Comparison of ENCODE assay signal across 8 cellular contexts in genomic region chr7:149147730-149148653, GRCh38. TPM values are rescaled to one million over a fixed set of nuclear protein-coding genes. Genes with fewer than 3 reads are reported as not detected.
A peak's percentile ranks its signal among the peaks of the same experiment; 100 is the strongest.
DNase-seq lines count a peak whose midpoint lies in the region; ATAC-seq and TF ChIP-seq lines count a peak whose summit lies in the region.

No MANE protein-coding gene starts in this region.

- H3K4me3 ChIP-seq in astrocyte of the cerebellum (ENCODE audit: low read depth, low read length) (peak overlapping the region; percentile 80), retinal pigment epithelial cell (ENCODE audit: low read length) (peak overlapping the region; percentile 63)

- ATAC-seq in GM21390 (IDR thresholded peaks at IDR 0.05; ENCODE audit: unreplicated experiment): peak; percentile 32
- peak; percentile 51 for ATAC-seq in T-helper 17 cell

- H3K9me3 ChIP-seq in T-helper 17 cell (ENCODE audit: control insufficient read depth, low read length, poor library complexity, severe bottlenecking): no peaks in the 10 kb centered on the region

- in situ Hi-C loops in astrocyte of the cerebellum (cut with HindIII; ENCODE audit: low sequenced_read_pairs): no loop called here

- H3K27me3 Mint-ChIP-seq in T-helper 17 cell: no peaks in the 10 kb centered on the region

- DNase-seq in DMS114 treated with DMSO at 0.1 percent for 48 hours (lab: John Stamatoyannopoulos, UW; ENCODE audit: unreplicated experiment) (peak; percentile 17), HT1080 (ENCODE audit: low read depth) (peak; percentile 22), T-helper 17 cell (peak; percentile 60 to 64 (median 60)), astrocyte of the cerebellum (ENCODE audit: low read depth) (no peak), hippocampal formation (lab: John Stamatoyannopoulos, UW) (peak; percentile 5 to 45), retinal pigment epithelial cell (ENCODE audit: low read depth) (no peak), DMS153 treated with DMSO at 0.1 percent for 48 hours (lab: John Stamatoyannopoulos, UW; ENCODE audit: unreplicated experiment) (no peak)

- H3K4me3 Mint-ChIP-seq in T-helper 17 cell: peak overlapping the region; percentile 99

- H3K36me3 Mint-ChIP-seq in T-helper 17 cell (ENCODE audit: low read depth): peaks cover 2% of the 10 kb centered on the region

- TF ChIP-seq CTCF in astrocyte of the cerebellum (IDR thresholded peaks at IDR 0.05; ENCODE audit: low read depth, low read length, missing control alignments) (no peak), retinal pigment epithelial cell (conservative IDR thresholded peaks at IDR 0.05; ENCODE audit: low read depth, low read length) (no peak)

- peaks cover 22% of the 10 kb centered on the region for H3K4me1 Mint-ChIP-seq in T-helper 17 cell

- peak overlapping the region; percentile 37 for H3K27ac Mint-ChIP-seq in T-helper 17 cell

RNA-seq across cellular contexts. Expression of gene ZNF398, which starts 0.7 kb away (rescaled TPM):
- 6.3 and 7.5 TPM in 2 replicates for total RNA-seq in HT1080 (2014; rRNA removed; shearing (Covaris generic))
- polyA plus RNA-seq in HT1080 (2015; cell fraction: cytosol; rRNA removed): 3.3 and 4.6 TPM in 2 replicates
- 7.1 and 8.1 TPM in 2 replicates for polyA plus RNA-seq in HT1080 (2015; cell fraction: nucleus; rRNA removed)
- total RNA-seq in T-helper 17 cell: 10 to 100 TPM; 17.2 to 19.7 TPM

RNA-seq across cellular contexts. Expression of gene ZNF425, which starts 21.9 kb away (rescaled TPM):
- total RNA-seq in HT1080 (2014; rRNA removed; shearing (Covaris generic)): 0.23 and 0.33 TPM in 2 replicates
- polyA plus RNA-seq in HT1080 (2015; cell fraction: cytosol; rRNA removed): 0.59 TPM in 2 replicates
- polyA plus RNA-seq in HT1080 (2015; cell fraction: nucleus; rRNA removed): 0.41 and 2.1 TPM in 2 replicates
- total RNA-seq in T-helper 17 cell: under 1 TPM; 0.23 to 0.87 TPM

RNA-seq across cellular contexts. Expression of gene ZNF282, which starts 47.4 kb away (rescaled TPM):
- total RNA-seq in HT1080 (2014; rRNA removed; shearing (Covaris generic)): 27.0 and 30.4 TPM in 2 replicates
- polyA plus RNA-seq in HT1080 (2015; cell fraction: cytosol; rRNA removed): 20.0 and 21.2 TPM in 2 replicates
- 35.8 and 39.3 TPM in 2 replicates for polyA plus RNA-seq in HT1080 (2015; cell fraction: nucleus; rRNA removed)
- total RNA-seq in T-helper 17 cell: 10 to 100 TPM; 14.6 to 24.4 TPM

RNA-seq across cellular contexts. Expression of gene ZNF786, which starts 57.5 kb away (rescaled TPM):
- 3.6 and 4.1 TPM in 2 replicates for total RNA-seq in HT1080 (2014; rRNA removed; shearing (Covaris generic))
- 2.1 and 2.3 TPM in 2 replicates for polyA plus RNA-seq in HT1080 (2015; cell fraction: cytosol; rRNA removed)
- polyA plus RNA-seq in HT1080 (2015; cell fraction: nucleus; rRNA removed): 2.6 and 4.2 TPM in 2 replicates
- total RNA-seq in T-helper 17 cell: 1 to 10 TPM; 2.8 to 4.4 TPM

Comparison
In these comparisons a context has a peak if more than half of its experiments do, and no peak if none do; other contexts are left out.
1. DNase-seq: peak in DMS114 treated with DMSO at 0.1 percent for 48 hours (single experiment), HT1080 (single experiment), T-helper 17 cell (3 of 3) and hippocampal formation (2 of 2); none in astrocyte of the cerebellum (single experiment), retinal pigment epithelial cell (single experiment) and DMS153 treated with DMSO at 0.1 percent for 48 hours (single experiment).